Comparison of ENCODE assay signal across 8 cellular contexts in genomic region chr10:30980951-30981616, GRCh38. TPM values are rescaled to one million over a fixed set of nuclear protein-coding genes. Genes with fewer than 3 reads are reported as not detected.
DNase-seq lines count a peak whose midpoint lies in the region; TF ChIP-seq lines count a peak whose summit lies in the region.

No MANE protein-coding gene starts in this region.

- H3K36me3 ChIP-seq in esophagus muscularis mucosa (no peaks in the 10 kb centered on the region), HAP-1 (replicated peaks) (no peaks in the 10 kb centered on the region)

- peaks cover 42% of the 10 kb centered on the region for H3K36me3 Mint-ChIP-seq in activated T-helper 2 cell treated with anti-CD3 and anti-CD28 coated beads, Interferon-gamma antibody, Interleukin-2, Interleukin-4, amounts not matched to agents 10 μg/mL and 5 μg/mL and 100 μg/mL, durations not matched to agents 14 hours and 24 hours and 36 hours (ENCODE audit: low read depth)
- H3K36me3 Mint-ChIP-seq in CD14-positive monocyte, result peaks cover 32 to 42% of the 10 kb centered on the region in 2 donors

- H3K9me3 ChIP-seq in esophagus muscularis mucosa (peaks cover 0 to 2% (median 0%) of the 10 kb centered on the region in 4 donors), HAP-1 (no peaks in the 10 kb centered on the region)

- intact Hi-C loops in esophagus muscularis mucosa (cut with DNase I) (loop anchor here (5.0 kb wide), 1 partner anchor 51 kb away; the partner anchor contains the start of gene ZNF438), CD14-positive monocyte (cut with micrococcal nuclease) (no loop called here)
- intact Hi-C loops in activated T-helper 2 cell treated with anti-CD3 and anti-CD28 coated beads, Interferon-gamma antibody, Interleukin-2, Interleukin-4, amounts not matched to agents 10 μg/mL and 5 μg/mL and 100 μg/mL, durations not matched to agents 14 hours and 24 hours and 36 hours (cut with micrococcal nuclease), result loop anchor here (10.0 kb wide), 2 partner anchors 114 to 154 kb away; no protein-coding TSS in a partner anchor

- in situ Hi-C loops in HAP-1 (cut with MboI; ENCODE audit: low sequenced_read_pairs), result no loop called here

- H3K27ac ChIP-seq in esophagus muscularis mucosa (replicated peaks in 1 of 4), result peak overlapping the region; percentile 18 to 64 (median 52)

- WGBS in esophagus muscularis mucosa, result 47% methylated on average over 7 of the region's 7 CpGs

- no peak for TF ChIP-seq EP300 in esophagus muscularis mucosa (IDR thresholded peaks at IDR 0.05)

- H3K27me3 ChIP-seq in esophagus muscularis mucosa, result no peaks in the 10 kb centered on the region
- H3K27me3 ChIP-seq in HAP-1 (ENCODE audit: low read depth), result no peaks in the 10 kb centered on the region

- peaks cover 15% of the 10 kb centered on the region for H3K4me1 Mint-ChIP-seq in activated T-helper 2 cell treated with anti-CD3 and anti-CD28 coated beads, Interferon-gamma antibody, Interleukin-2, Interleukin-4, amounts not matched to agents 10 μg/mL and 5 μg/mL and 100 μg/mL, durations not matched to agents 14 hours and 24 hours and 36 hours (ENCODE audit: low read depth)
- H3K4me1 Mint-ChIP-seq in CD14-positive monocyte, result peaks cover 14% of the 10 kb centered on the region

- no peaks in the 10 kb centered on the region for H3K27me3 Mint-ChIP-seq in activated T-helper 2 cell treated with anti-CD3 and anti-CD28 coated beads, Interferon-gamma antibody, Interleukin-2, Interleukin-4, amounts not matched to agents 10 μg/mL and 5 μg/mL and 100 μg/mL, durations not matched to agents 14 hours and 24 hours and 36 hours (ENCODE audit: low read depth)
- H3K27me3 Mint-ChIP-seq in CD14-positive monocyte (ENCODE audit: low read depth in 3 of 3), result no peaks in the 10 kb centered on the region

- no peak overlapping the region for H3K27ac Mint-ChIP-seq in activated T-helper 2 cell treated with anti-CD3 and anti-CD28 coated beads, Interferon-gamma antibody, Interleukin-2, Interleukin-4, amounts not matched to agents 10 μg/mL and 5 μg/mL and 100 μg/mL, durations not matched to agents 14 hours and 24 hours and 36 hours
- peak overlapping the region in 3 of 7 donors; percentile 9 to 63 (median 47) for H3K27ac Mint-ChIP-seq in CD14-positive monocyte

- TF ChIP-seq POLR2A in esophagus muscularis mucosa (IDR thresholded peaks at IDR 0.05; ENCODE audit: low read depth), result no peak

- DNase-seq in A172 (ENCODE audit: low spot score) (peak; percentile 59), NCI-H2029 (lab: John Stamatoyannopoulos, UW) (peak; percentile 34), esophagus muscularis mucosa (ENCODE audit: extremely low spot score) (no peak), mucosa of gallbladder (ENCODE audit: low spot score) (peak; percentile 87), HPDE6-E6E7 (ENCODE audit: extremely low spot score) (no peak), CD14-positive monocyte (ENCODE audit: low spot score) (no peak), HAP-1 (ENCODE audit: low spot score in 2 of 2) (no peak)
- DNase-seq in activated T-helper 2 cell treated with anti-CD3 and anti-CD28 coated beads, Interferon-gamma antibody, Interleukin-2, Interleukin-4, amounts not matched to agents 10 μg/mL and 5 μg/mL and 100 μg/mL, durations not matched to agents 14 hours and 24 hours and 36 hours (ENCODE audit: low spot score), result no peak

- H3K4me3 ChIP-seq in esophagus muscularis mucosa, result no peak overlapping the region
- H3K4me3 ChIP-seq in HAP-1, result no peak overlapping the region

- no peak overlapping the region for H3K4me3 Mint-ChIP-seq in activated T-helper 2 cell treated with anti-CD3 and anti-CD28 coated beads, Interferon-gamma antibody, Interleukin-2, Interleukin-4, amounts not matched to agents 10 μg/mL and 5 μg/mL and 100 μg/mL, durations not matched to agents 14 hours and 24 hours and 36 hours (ENCODE audit: low read depth)
- no peak overlapping the region for H3K4me3 Mint-ChIP-seq in CD14-positive monocyte

- peaks cover 20% of the 10 kb centered on the region for H3K9me3 Mint-ChIP-seq in activated T-helper 2 cell treated with anti-CD3 and anti-CD28 coated beads, Interferon-gamma antibody, Interleukin-2, Interleukin-4, amounts not matched to agents 10 μg/mL and 5 μg/mL and 100 μg/mL, durations not matched to agents 14 hours and 24 hours and 36 hours
- H3K9me3 Mint-ChIP-seq in CD14-positive monocyte, result peaks cover 9 to 19% (median 13%) of the 10 kb centered on the region in 7 donors

- H3K4me1 ChIP-seq in esophagus muscularis mucosa (peaks cover 16 to 30% (median 27%) of the 10 kb centered on the region in 4 donors), HAP-1 (no peaks in the 10 kb centered on the region)

- TF ChIP-seq CTCF in esophagus muscularis mucosa (IDR thresholded peaks at IDR 0.05), result no peak
- TF ChIP-seq CTCF in CD14-positive monocyte (IDR thresholded peaks at IDR 0.05), result no peak

RNA-seq across cellular contexts. Expression of gene ZNF438, which starts 50.6 kb away (rescaled TPM):
- 5.1 and 6.2 TPM in 2 replicates for total RNA-seq in A172 (2014; rRNA removed; shearing (Covaris generic))
- 10 to 100 TPM; 11.0 to 11.6 (median 11.3) TPM for total RNA-seq in esophagus muscularis mucosa
- 7.8 TPM for total RNA-seq in mucosa of gallbladder
- 5.8 and 6.1 TPM in 2 replicates for total RNA-seq in activated T-helper 2 cell treated with anti-CD3 and anti-CD28 coated beads, Interferon-gamma antibody, Interleukin-2, Interleukin-4, amounts not matched to agents 10 μg/mL and 5 μg/mL and 100 μg/mL, durations not matched to agents 14 hours and 24 hours and 36 hours
- 1 to 10 TPM; 5.4 to 9.3 TPM for polyA plus RNA-seq in CD14-positive monocyte

Comparison
In these comparisons a context has a peak if more than half of its experiments do, and no peak if none do; other contexts are left out.
1. DNase-seq: peak in A172 (single experiment), NCI-H2029 (single experiment) and mucosa of gallbladder (single experiment); none in esophagus muscularis mucosa (single experiment), HPDE6-E6E7 (single experiment), activated T-helper 2 cell treated with anti-CD3 and anti-CD28 coated beads, Interferon-gamma antibody, Interleukin-2, Interleukin-4, amounts not matched to agents 10 μg/mL and 5 μg/mL and 100 μg/mL, durations not matched to agents 14 hours and 24 hours and 36 hours (single experiment), CD14-positive monocyte (single experiment) and HAP-1 (0 of 2).
2. intact Hi-C loops: an anchor here in esophagus muscularis mucosa (5.0 kb wide) and activated T-helper 2 cell treated with anti-CD3 and anti-CD28 coated beads, Interferon-gamma antibody, Interleukin-2, Interleukin-4, amounts not matched to agents 10 μg/mL and 5 μg/mL and 100 μg/mL, durations not matched to agents 14 hours and 24 hours and 36 hours (10.0 kb wide); none called in CD14-positive monocyte.